In the genomic region with DNA sequence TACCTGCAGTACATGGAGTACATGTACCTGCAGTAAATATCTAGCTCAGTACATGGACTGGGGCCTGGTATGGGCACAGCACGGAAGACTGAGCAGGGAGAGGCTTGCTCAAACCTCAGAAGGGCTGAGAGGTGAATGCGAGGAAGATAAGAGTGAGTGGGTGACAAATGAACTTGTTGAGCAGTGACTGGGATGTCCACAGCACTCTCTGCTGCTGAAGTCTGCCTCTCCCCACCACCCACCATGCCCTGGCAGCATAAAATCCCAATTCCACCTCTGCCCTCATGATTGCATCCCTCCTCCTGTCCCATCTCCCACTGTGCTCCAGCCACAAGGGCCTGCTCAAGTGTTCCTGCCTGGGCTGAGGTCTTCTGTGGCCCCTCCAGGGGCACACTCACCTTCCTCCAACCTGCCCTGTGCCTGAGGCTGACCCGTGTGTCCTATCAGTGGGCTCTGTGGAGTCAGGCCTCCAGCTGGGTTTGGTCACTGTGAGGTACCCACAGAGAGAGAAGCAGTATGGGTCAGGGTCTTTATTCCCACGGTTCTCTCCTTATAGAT, we compare ENCODE assay signal across 27 cellular contexts.
"Had no signal": no experiment of that assay in that cellular context is flagged by ENCODE, and none has a peak within 500 bp of the region (broad histone marks: within the 10 kb centered on the region; RNA-seq: fewer than 3 reads in every experiment).

No MANE protein-coding gene starts in this region.

- H3K4me2 ChIP-seq: smooth muscle cell had no signal

- H3K36me3 ChIP-seq: left lung, neutrophil, right atrium auricular region, right lobe of liver, suprapubic skin, transverse colon, upper lobe of left lung, vagina had no signal

- H3K9ac ChIP-seq: parathyroid adenoma had no signal

- DNase-seq: head of caudate nucleus; hypothalamus; immature natural killer cell; kidney; left colon; midbrain; mucosa of descending colon; naive thymus-derived CD8-positive, alpha-beta T cell; occipital lobe; right lobe of liver; stimulated activated CD4-positive, alpha-beta T cell treated with anti-CD3 and anti-CD28 coated beads, Interleukin-1b, Interleukin-23, amount 100 ng/mL, for 48 hours; stimulated activated CD4-positive, alpha-beta T cell treated with anti-CD3 and anti-CD28 coated beads, Interleukin-2, amount 100 ng/mL, for 48 hours; stimulated activated naive CD4-positive, alpha-beta T cell; transverse colon; upper lobe of left lung had no signal

- H3K4me3 Mint-ChIP-seq: immature natural killer cell; naive thymus-derived CD8-positive, alpha-beta T cell; nephron; neural crest cell; stimulated activated naive CD8-positive, alpha-beta T cell treated with anti-CD3 and anti-CD28 coated beads, Interleukin-15, Interleukin-2, amounts not matched to agents 100 ng/mL and 50 ng/mL, for 24 hours had no signal

- H3K9me3 Mint-ChIP-seq: immature natural killer cell; naive thymus-derived CD8-positive, alpha-beta T cell; nephron; neural crest cell; stimulated activated naive CD8-positive, alpha-beta T cell treated with anti-CD3 and anti-CD28 coated beads, Interleukin-15, Interleukin-2, amounts not matched to agents 100 ng/mL and 50 ng/mL, for 24 hours had no signal

- H3K27ac Mint-ChIP-seq: immature natural killer cell; naive thymus-derived CD8-positive, alpha-beta T cell; progenitor cell of endocrine pancreas; stimulated activated naive CD8-positive, alpha-beta T cell treated with anti-CD3 and anti-CD28 coated beads, Interleukin-15, Interleukin-2, amounts not matched to agents 100 ng/mL and 50 ng/mL, for 24 hours had no signal

- H3K4me1 ChIP-seq: parathyroid adenoma, right atrium auricular region, right lobe of liver, suprapubic skin, vagina had no signal

- ATAC-seq: left colon; left lung; mucosa of descending colon; naive thymus-derived CD8-positive, alpha-beta T cell; right lobe of liver had no signal

- H3K4me1 Mint-ChIP-seq: immature natural killer cell; naive thymus-derived CD8-positive, alpha-beta T cell had no signal

- H3K27ac ChIP-seq: left lung, neutrophil, parathyroid adenoma, right atrium auricular region, right lobe of liver, suprapubic skin, transverse colon, upper lobe of left lung, vagina had no signal

- H3K36me3 Mint-ChIP-seq: immature natural killer cell; naive thymus-derived CD8-positive, alpha-beta T cell had no signal

- H2AFZ ChIP-seq: parathyroid adenoma had no signal

- H3K27me3 ChIP-seq: left lung, right lobe of liver, transverse colon, upper lobe of left lung, vagina had no signal

- H3K9me3 ChIP-seq: left lung, mucosa of descending colon, neutrophil, right atrium auricular region, right lobe of liver, suprapubic skin, transverse colon, upper lobe of left lung, vagina had no signal

- H3K4me3 ChIP-seq: left lung, lung, mucosa of descending colon, right atrium auricular region, right lobe of liver, smooth muscle cell, suprapubic skin, transverse colon, upper lobe of left lung, vagina had no signal
